Comparison of ENCODE assay signal across 8 cellular contexts in genomic region chr5:124806026-124806856, GRCh38. TPM values are rescaled to one million over a fixed set of nuclear protein-coding genes. Genes with fewer than 3 reads are reported as not detected.
DNase-seq lines count a peak whose midpoint lies in the region; ATAC-seq and TF ChIP-seq lines count a peak whose summit lies in the region.

No MANE protein-coding gene starts in this region.

- H3K4me1 ChIP-seq in transverse colon, result peaks cover 0 to 12% (median 3%) of the 10 kb centered on the region in 4 donors

- H3K9me3 ChIP-seq in transverse colon, result no peaks in the 10 kb centered on the region

- H3K27me3 ChIP-seq in transverse colon, result no peaks in the 10 kb centered on the region

- peak; percentile 86 for DNase-seq in Caki2 (ENCODE audit: low read depth)
- peak; percentile 80 for DNase-seq in NCI-H2107 treated with DMSO at 0.1 percent for 48 hours (lab: John Stamatoyannopoulos, UW; ENCODE audit: unreplicated experiment)
- peak; percentile 84 for DNase-seq in brain pericyte (ENCODE audit: low read depth, low spot score)
- DNase-seq in inferior parietal cortex (ENCODE audit: extremely low spot score), result peak; percentile 56
- peak; percentile 86 for DNase-seq in transverse colon
- no peak for DNase-seq in KG1 (lab: John Stamatoyannopoulos, UW)
- DNase-seq in AG20443 (ENCODE audit: low spot score), result no peak

- no peaks in the 10 kb centered on the region for H3K36me3 ChIP-seq in transverse colon

- in situ Hi-C loops in Caki2 (cut with HindIII; ENCODE audit: low pct_unique_long_range_greater_than_20kb, low sequenced_read_pairs), result no loop called here
- in situ Hi-C loops in transverse colon (cut with MboI; ENCODE audit: low pct_ligation_motif_present in 1 of 4, low pct_unique_long_range_greater_than_20kb in 1 of 4, low sequenced_read_pairs in 3 of 4), result no loop called here

- no peak overlapping the region for H3K4me3 ChIP-seq in transverse colon

- TF ChIP-seq POLR2A in transverse colon (IDR thresholded peaks at IDR 0.05), result no peak

- no peak for TF ChIP-seq CTCF in transverse colon (IDR thresholded peaks at IDR 0.05)

- 45 to 47% methylated on average over 7 to 11 of the region's 11 CpGs for WGBS in transverse colon (ENCODE audit: low coverage in 1 of 2), 2 donors

- no peak for ATAC-seq in HG03108 (IDR thresholded peaks at IDR 0.05; ENCODE audit: unreplicated experiment)

- no peak for TF ChIP-seq EP300 in transverse colon (IDR thresholded peaks at IDR 0.05; ENCODE audit: low read depth)

- H3K27ac ChIP-seq in transverse colon, result peak overlapping the region in 1 of 4 donors; percentile 10

- intact Hi-C loops in transverse colon (cut with DNase I; ENCODE audit: low total_unique reads), result no loop called here

RNA-seq across cellular contexts. Expression of gene ZNF608, which starts 59.8 kb away (rescaled TPM):
- 23.9 and 24.7 TPM in 2 replicates for total RNA-seq in Caki2 (2014; rRNA removed; shearing (Covaris generic); ENCODE audit: low replicate concordance)
- total RNA-seq in transverse colon, result 10 to 100 TPM; 30.6 to 83.2 (median 41.2) TPM

Comparison
In these comparisons a context has a peak if more than half of its experiments do, and no peak if none do; other contexts are left out.
1. DNase-seq: peak in Caki2 (single experiment), NCI-H2107 treated with DMSO at 0.1 percent for 48 hours (single experiment), brain pericyte (single experiment), inferior parietal cortex (single experiment) and transverse colon (single experiment); none in KG1 (single experiment) and AG20443 (single experiment).